Comparison of ENCODE assay signal across 1 cellular context in the genomic region with DNA sequence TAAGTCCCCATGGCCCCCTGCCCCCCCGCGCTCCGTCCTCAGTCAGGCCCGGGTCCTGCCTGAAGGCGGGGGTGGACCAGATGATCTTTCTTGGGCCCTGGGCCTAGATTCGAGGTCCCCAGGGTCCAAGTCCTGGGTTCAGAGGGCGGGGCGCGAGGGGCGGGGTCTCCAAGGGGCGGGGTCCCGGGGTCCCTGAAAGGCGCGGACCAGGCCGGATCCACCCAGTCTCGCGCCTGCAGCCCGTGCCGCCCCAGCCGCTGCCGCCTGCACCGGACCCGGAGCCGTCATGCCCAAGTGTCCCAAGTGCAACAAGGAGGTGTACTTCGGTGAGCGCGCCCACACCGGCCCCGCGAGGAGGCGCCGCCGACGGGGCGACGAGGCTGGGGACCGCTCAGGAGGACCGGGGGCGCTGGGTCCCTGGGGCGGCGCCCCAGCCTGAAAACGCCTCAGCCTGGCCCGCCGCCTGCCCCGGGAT.
TF ChIP-seq lines count a peak whose summit lies in the region.

No MANE protein-coding gene starts in this region.

TF ChIP-seq in GM23338, 12 proteins besides CTCF, POLR2A, EP300 and RAD21 (continued from another document):
- TF ChIP-seq, protein P1, sequence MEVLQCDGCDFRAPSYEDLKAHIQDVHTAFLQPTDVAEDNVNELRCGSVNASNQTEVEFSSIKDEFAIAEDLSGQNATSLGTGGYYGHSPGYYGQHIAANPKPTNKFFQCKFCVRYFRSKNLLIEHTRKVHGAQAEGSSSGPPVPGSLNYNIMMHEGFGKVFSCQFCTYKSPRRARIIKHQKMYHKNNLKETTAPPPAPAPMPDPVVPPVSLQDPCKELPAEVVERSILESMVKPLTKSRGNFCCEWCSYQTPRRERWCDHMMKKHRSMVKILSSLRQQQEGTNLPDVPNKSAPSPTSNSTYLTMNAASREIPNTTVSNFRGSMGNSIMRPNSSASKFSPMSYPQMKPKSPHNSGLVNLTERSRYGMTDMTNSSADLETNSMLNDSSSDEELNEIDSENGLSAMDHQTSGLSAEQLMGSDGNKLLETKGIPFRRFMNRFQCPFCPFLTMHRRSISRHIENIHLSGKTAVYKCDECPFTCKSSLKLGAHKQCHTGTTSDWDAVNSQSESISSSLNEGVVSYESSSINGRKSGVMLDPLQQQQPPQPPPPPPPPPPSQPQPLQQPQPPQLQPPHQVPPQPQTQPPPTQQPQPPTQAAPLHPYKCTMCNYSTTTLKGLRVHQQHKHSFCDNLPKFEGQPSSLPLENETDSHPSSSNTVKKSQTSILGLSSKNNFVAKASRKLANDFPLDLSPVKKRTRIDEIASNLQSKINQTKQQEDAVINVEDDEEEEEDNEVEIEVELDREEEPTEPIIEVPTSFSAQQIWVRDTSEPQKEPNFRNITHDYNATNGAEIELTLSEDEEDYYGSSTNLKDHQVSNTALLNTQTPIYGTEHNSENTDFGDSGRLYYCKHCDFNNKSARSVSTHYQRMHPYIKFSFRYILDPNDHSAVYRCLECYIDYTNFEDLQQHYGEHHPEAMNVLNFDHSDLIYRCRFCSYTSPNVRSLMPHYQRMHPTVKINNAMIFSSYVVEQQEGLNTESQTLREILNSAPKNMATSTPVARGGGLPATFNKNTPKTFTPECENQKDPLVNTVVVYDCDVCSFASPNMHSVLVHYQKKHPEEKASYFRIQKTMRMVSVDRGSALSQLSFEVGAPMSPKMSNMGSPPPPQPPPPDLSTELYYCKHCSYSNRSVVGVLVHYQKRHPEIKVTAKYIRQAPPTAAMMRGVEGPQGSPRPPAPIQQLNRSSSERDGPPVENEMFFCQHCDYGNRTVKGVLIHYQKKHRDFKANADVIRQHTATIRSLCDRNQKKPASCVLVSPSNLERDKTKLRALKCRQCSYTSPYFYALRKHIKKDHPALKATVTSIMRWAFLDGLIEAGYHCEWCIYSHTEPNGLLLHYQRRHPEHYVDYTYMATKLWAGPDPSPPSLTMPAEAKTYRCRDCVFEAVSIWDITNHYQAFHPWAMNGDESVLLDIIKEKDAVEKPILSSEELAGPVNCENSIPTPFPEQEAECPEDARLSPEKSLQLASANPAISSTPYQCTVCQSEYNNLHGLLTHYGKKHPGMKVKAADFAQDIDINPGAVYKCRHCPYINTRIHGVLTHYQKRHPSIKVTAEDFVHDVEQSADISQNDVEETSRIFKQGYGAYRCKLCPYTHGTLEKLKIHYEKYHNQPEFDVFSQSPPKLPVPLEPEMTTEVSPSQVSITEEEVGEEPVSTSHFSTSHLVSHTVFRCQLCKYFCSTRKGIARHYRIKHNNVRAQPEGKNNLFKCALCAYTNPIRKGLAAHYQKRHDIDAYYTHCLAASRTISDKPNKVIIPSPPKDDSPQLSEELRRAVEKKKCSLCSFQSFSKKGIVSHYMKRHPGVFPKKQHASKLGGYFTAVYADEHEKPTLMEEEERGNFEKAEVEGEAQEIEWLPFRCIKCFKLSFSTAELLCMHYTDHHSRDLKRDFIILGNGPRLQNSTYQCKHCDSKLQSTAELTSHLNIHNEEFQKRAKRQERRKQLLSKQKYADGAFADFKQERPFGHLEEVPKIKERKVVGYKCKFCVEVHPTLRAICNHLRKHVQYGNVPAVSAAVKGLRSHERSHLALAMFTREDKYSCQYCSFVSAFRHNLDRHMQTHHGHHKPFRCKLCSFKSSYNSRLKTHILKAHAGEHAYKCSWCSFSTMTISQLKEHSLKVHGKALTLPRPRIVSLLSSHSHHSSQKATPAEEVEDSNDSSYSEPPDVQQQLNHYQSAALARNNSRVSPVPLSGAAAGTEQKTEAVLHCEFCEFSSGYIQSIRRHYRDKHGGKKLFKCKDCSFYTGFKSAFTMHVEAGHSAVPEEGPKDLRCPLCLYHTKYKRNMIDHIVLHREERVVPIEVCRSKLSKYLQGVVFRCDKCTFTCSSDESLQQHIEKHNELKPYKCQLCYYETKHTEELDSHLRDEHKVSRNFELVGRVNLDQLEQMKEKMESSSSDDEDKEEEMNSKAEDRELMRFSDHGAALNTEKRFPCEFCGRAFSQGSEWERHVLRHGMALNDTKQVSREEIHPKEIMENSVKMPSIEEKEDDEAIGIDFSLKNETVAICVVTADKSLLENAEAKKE (CRISPR knock-in tag; IDR thresholded peaks at IDR 0.05): no peak
- TF ChIP-seq EZH2 (IDR thresholded peaks at IDR 0.05; ENCODE audit: low read depth, unreplicated experiment): no peak
- no peak for TF ChIP-seq CREB1 (CRISPR knock-in tag; IDR thresholded peaks at IDR 0.05; ENCODE audit: low read depth)
- TF ChIP-seq POLR2AphosphoS5 (IDR thresholded peaks at IDR 0.05; ENCODE audit: low read depth): no peak
- TF ChIP-seq STAT1 (IDR thresholded peaks at IDR 0.05; ENCODE audit: unreplicated experiment): no peak
- no peak for TF ChIP-seq ZNF331 (CRISPR knock-in tag; IDR thresholded peaks at IDR 0.05; ENCODE audit: low read depth)
- TF ChIP-seq, protein P2, sequence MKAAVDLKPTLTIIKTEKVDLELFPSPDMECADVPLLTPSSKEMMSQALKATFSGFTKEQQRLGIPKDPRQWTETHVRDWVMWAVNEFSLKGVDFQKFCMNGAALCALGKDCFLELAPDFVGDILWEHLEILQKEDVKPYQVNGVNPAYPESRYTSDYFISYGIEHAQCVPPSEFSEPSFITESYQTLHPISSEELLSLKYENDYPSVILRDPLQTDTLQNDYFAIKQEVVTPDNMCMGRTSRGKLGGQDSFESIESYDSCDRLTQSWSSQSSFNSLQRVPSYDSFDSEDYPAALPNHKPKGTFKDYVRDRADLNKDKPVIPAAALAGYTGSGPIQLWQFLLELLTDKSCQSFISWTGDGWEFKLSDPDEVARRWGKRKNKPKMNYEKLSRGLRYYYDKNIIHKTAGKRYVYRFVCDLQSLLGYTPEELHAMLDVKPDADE (IDR thresholded peaks at IDR 0.05): no peak
- no peak for TF ChIP-seq EZH2phosphoT487 (IDR thresholded peaks at IDR 0.05; ENCODE audit: unreplicated experiment)
- no peak for TF ChIP-seq NANOG (IDR thresholded peaks at IDR 0.05; ENCODE audit: borderline replicate concordance)
